20 cellular contexts compared by ENCODE assay signal in genomic region chr11:125378083-125378482, GRCh38.
DNase-seq lines count a peak whose midpoint lies in the region; ATAC-seq, FAIRE-seq and TF ChIP-seq lines count a peak whose summit lies in the region.
"Had no signal": no experiment of that assay in that cellular context is flagged by ENCODE, and none has a peak within 500 bp of the region (broad histone marks: within the 10 kb centered on the region; RNA-seq: fewer than 3 reads in every experiment).

No MANE protein-coding gene starts in this region.

- H3K27ac Mint-ChIP-seq in T-helper 17 cell, result no peak overlapping the region
- H3K27ac Mint-ChIP-seq: B cell; CD8-positive, alpha-beta T cell had no signal

- in situ Hi-C loops in gastrocnemius medialis (cut with MboI; ENCODE audit: low sequenced_read_pairs in 4 of 4), result no loop called here

- no peaks in the 10 kb centered on the region for H3K23me2 ChIP-seq in H1 (ENCODE audit: low read depth, low read length)

- H3K9me3 ChIP-seq in T-helper 17 cell (ENCODE audit: control insufficient read depth, low read length, poor library complexity, severe bottlenecking) (no peaks in the 10 kb centered on the region), H1 (ENCODE audit: insufficient read depth in 2 of 2, low read depth in 1 of 2, low read length in 1 of 2) (no peaks in the 10 kb centered on the region), gastrocnemius medialis (no peaks in the 10 kb centered on the region), tibial artery (no peaks in the 10 kb centered on the region)
- H3K9me3 ChIP-seq: BLaER1 treated with 17β-estradiol and CSF1 and Interleukin-3, amounts not matched to agents 10 nM and 100 nM had no signal

- 0 out of 2 replicates have a peak overlapping the region, but pooled peaks have one; percentile 43 for H2BK20ac ChIP-seq in H1 (ENCODE audit: low read length)

- FAIRE-seq in H1 (lab: Jason Lieb, UNC), result no peak
- FAIRE-seq: GM12878, HepG2 had no signal

- no peak for TF ChIP-seq CTCF in H1 (IDR thresholded peaks at IDR 0.05; ENCODE audit: control extremely low read depth in 1 of 3, insufficient read depth in 1 of 3, low read depth in 1 of 3, low read length in 3 of 3)
- no peak for TF ChIP-seq CTCF in gastrocnemius medialis (IDR thresholded peaks at IDR 0.05 in 4 of 5, conservative IDR thresholded peaks at IDR 0.05 in 1 of 5)
- no peak for TF ChIP-seq CTCF in tibial artery (IDR thresholded peaks at IDR 0.05)

- peaks cover 3% of the 10 kb centered on the region for H3K4me1 Mint-ChIP-seq in T-helper 17 cell
- H3K4me1 Mint-ChIP-seq: B cell, IgD-negative memory B cell had no signal

- no peak overlapping the region for H2BK15ac ChIP-seq in H1 (ENCODE audit: low read length)

- H3K79me1 ChIP-seq in H1 (ENCODE audit: low read depth, low read length), result no peaks in the 10 kb centered on the region

- no peak for TF ChIP-seq EP300 in H1 (IDR thresholded peaks at IDR 0.05; ENCODE audit: borderline replicate concordance in 1 of 2, low read depth in 2 of 2, low read length in 2 of 2)

- no peak overlapping the region for H2BK120ac ChIP-seq in H1 (replicated peaks; ENCODE audit: low read depth, low read length)

- ATAC-seq in T-helper 17 cell (no peak), gastrocnemius medialis (no peak), esophagus mucosa (no peak), HG02885 (IDR thresholded peaks at IDR 0.05; ENCODE audit: poor library complexity, unreplicated experiment) (no peak)
- ATAC-seq: CD8-positive, alpha-beta T cell; GM12878; HepG2 had no signal

- H4K8ac ChIP-seq in H1 (ENCODE audit: extremely low read depth, insufficient read depth, low read length), result no peak overlapping the region

- peak overlapping the region; percentile 49 for H3K4me3 Mint-ChIP-seq in T-helper 17 cell
- H3K4me3 Mint-ChIP-seq: B cell; CD8-positive, alpha-beta T cell; IgD-negative memory B cell had no signal

- H3K4me2 ChIP-seq in H1 (ENCODE audit: insufficient read depth in 1 of 2, low read depth in 2 of 2, low read length in 2 of 2), result no peak overlapping the region
- H3K4me2 ChIP-seq: BLaER1 treated with 17β-estradiol and CSF1 and Interleukin-3, amounts not matched to agents 10 nM and 100 nM had no signal

- H3K4me3 ChIP-seq in H1 (ENCODE audit: extremely low read depth in 1 of 4, insufficient read depth in 2 of 4, low read depth in 3 of 4, low read length in 4 of 4), result no peak overlapping the region
- H3K4me3 ChIP-seq in gastrocnemius medialis, result no peak overlapping the region
- no peak overlapping the region for H3K4me3 ChIP-seq in tibial artery
- H3K4me3 ChIP-seq: BLaER1 treated with 17β-estradiol and CSF1 and Interleukin-3, amounts not matched to agents 10 nM and 100 nM; GM12878 had no signal

- H4K5ac ChIP-seq in H1 (ENCODE audit: insufficient read length, low read depth, low read length), result no peak overlapping the region

- H3K27me3 ChIP-seq in H1 (replicated peaks in 1 of 4; ENCODE audit: control insufficient read depth in 3 of 4, extremely low read depth in 1 of 4, insufficient read depth in 3 of 4, low read length in 3 of 4), result peaks cover 0 to 4% (median 0%) of the 10 kb centered on the region in 4 experiments; a peak in 1 of 7 replicates
- no peaks in the 10 kb centered on the region for H3K27me3 ChIP-seq in gastrocnemius medialis
- H3K27me3 ChIP-seq in tibial artery, result no peaks in the 10 kb centered on the region
- H3K27me3 ChIP-seq: BLaER1 treated with 17β-estradiol and CSF1 and Interleukin-3, amounts not matched to agents 10 nM and 100 nM had no signal

- DNase-seq in T-helper 17 cell (no peak), H1 (ENCODE audit: low read depth in 1 of 2, low spot score in 2 of 2) (no peak), gastrocnemius medialis (no peak), tibial artery (no peak), NCI-H2107 (lab: John Stamatoyannopoulos, UW) (no peak)
- no peak for DNase-seq in stimulated activated CD4-positive, alpha-beta T cell treated with anti-CD3 and anti-CD28 coated beads, Interleukin-1b, Interleukin-23, amount 100 ng/mL, for 48 hours
- DNase-seq: Calu3; CD8-positive, alpha-beta T cell; DMS 273 treated with DMSO at 0.1 percent for 48 hours; DMS53; DND-41; EL; HCEC 1CT had no signal

- TF ChIP-seq POLR2A in H1 (IDR thresholded peaks at IDR 0.05; ENCODE audit: control extremely low read depth in 1 of 2, low read depth in 2 of 2, low read length in 2 of 2), result no peak
- TF ChIP-seq POLR2A in gastrocnemius medialis (IDR thresholded peaks at IDR 0.05), result no peak

- H3K36me3 ChIP-seq in H1 (ENCODE audit: control insufficient read depth in 2 of 4, insufficient read depth in 4 of 4, low read length in 3 of 4), result no peaks in the 10 kb centered on the region
- H3K36me3 ChIP-seq in gastrocnemius medialis, result no peaks in the 10 kb centered on the region
- H3K36me3 ChIP-seq in tibial artery, result no peaks in the 10 kb centered on the region
- H3K36me3 ChIP-seq: BLaER1 treated with 17β-estradiol and CSF1 and Interleukin-3, amounts not matched to agents 10 nM and 100 nM had no signal

- no peaks in the 10 kb centered on the region for H4K20me1 ChIP-seq in H1 (replicated peaks in 1 of 2; ENCODE audit: control insufficient read depth in 1 of 2, insufficient read depth in 2 of 2, low read length in 2 of 2)
- H4K20me1 ChIP-seq: BLaER1 treated with 17β-estradiol and CSF1 and Interleukin-3, amounts not matched to agents 10 nM and 100 nM had no signal

- 86% methylated on average over 5 of the region's 7 CpGs; no CpG with 5 or more reads in 1 of the 2 experiments for WGBS in H1 (ENCODE audit: extremely low coverage in 1 of 2, insufficient coverage in 1 of 2, insufficient read length in 1 of 2, insufficient replicate concordance in 2 of 2, low coverage in 1 of 2, low lambda C conversion rate in 2 of 2, missing lambda C conversion rate in 1 of 2), 2 experiments

- H2BK5ac ChIP-seq in H1 (ENCODE audit: low read depth, low read length), result no peak overlapping the region

- peaks cover 6% of the 10 kb centered on the region for H3K36me3 Mint-ChIP-seq in T-helper 17 cell (ENCODE audit: low read depth)
- H3K36me3 Mint-ChIP-seq: CD8-positive, alpha-beta T cell had no signal

- H3K27ac ChIP-seq in H1 (ENCODE audit: low read depth, low read length), result no peak overlapping the region
- peak overlapping the region; percentile 24 to 93 (median 84) for H3K27ac ChIP-seq in gastrocnemius medialis
- H3K27ac ChIP-seq in tibial artery, result peak overlapping the region; percentile 2 to 29
- H3K27ac ChIP-seq: BLaER1 treated with 17β-estradiol and CSF1 and Interleukin-3, amounts not matched to agents 10 nM and 100 nM had no signal

- H3K27me3 Mint-ChIP-seq in T-helper 17 cell, result peaks cover 77% of the 10 kb centered on the region

- no peak overlapping the region for H3K14ac ChIP-seq in H1 (ENCODE audit: insufficient read length)

- H3K4ac ChIP-seq in H1 (replicated peaks; ENCODE audit: insufficient read length, low read depth, low read length), result no peak overlapping the region

- no peak overlapping the region for H2AK5ac ChIP-seq in H1 (ENCODE audit: low read depth, low read length)

- intact Hi-C loops in gastrocnemius medialis (cut with DNase I; ENCODE audit: low total_unique reads) (no loop called here), tibial artery (cut with DNase I; ENCODE audit: low total_unique reads) (loop anchor here (10.0 kb wide), 1 partner anchor 623 kb away; the partner anchor contains the start of gene VSIG2)

- POLR2A ChIA-PET in H1 (lab: Charles Lee; ENCODE audit: partially characterized antibody), result interaction anchor here (0.7 kb wide), 1 partner anchor 12 kb away, joined by 3 read pairs; no protein-coding TSS in a partner anchor

- H3K23ac ChIP-seq in H1 (ENCODE audit: insufficient read length), result no peak overlapping the region

- H3K56ac ChIP-seq in H1 (replicated peaks; ENCODE audit: insufficient read length, low read depth, low read length), result no peak overlapping the region

- H4K91ac ChIP-seq in H1 (replicated peaks; ENCODE audit: insufficient read length, low read length), result no peak overlapping the region

- H3K79me2 ChIP-seq in H1 (ENCODE audit: control insufficient read depth in 1 of 2, insufficient read depth in 2 of 2, low read length in 2 of 2), result no peaks in the 10 kb centered on the region

- no peak for TF ChIP-seq RAD21 in H1 (IDR thresholded peaks at IDR 0.05 in 1 of 2, conservative IDR thresholded peaks at IDR 0.05 in 1 of 2; ENCODE audit: low read depth in 2 of 2, low read length in 2 of 2)

- no peak overlapping the region for H3K18ac ChIP-seq in H1 (ENCODE audit: extremely low read depth, low read length)

- peaks cover 4 to 17% (median 9%) of the 10 kb centered on the region in 4 experiments for H3K4me1 ChIP-seq in H1 (replicated peaks in 1 of 4; ENCODE audit: control insufficient read depth in 3 of 4, insufficient read depth in 4 of 4, low read length in 3 of 4)
- H3K4me1 ChIP-seq in gastrocnemius medialis, result peaks cover 55 to 59% of the 10 kb centered on the region in 2 donors
- H3K4me1 ChIP-seq in tibial artery, result peaks cover 4 to 43% (median 35%) of the 10 kb centered on the region in 4 donors

- H3K9ac ChIP-seq in H1 (replicated peaks in 1 of 4; ENCODE audit: extremely low read depth in 1 of 4, low read depth in 3 of 4, low read length in 3 of 4), result no peak overlapping the region
- H3K9ac ChIP-seq: BLaER1 treated with 17β-estradiol and CSF1 and Interleukin-3, amounts not matched to agents 10 nM and 100 nM had no signal

- CTCF ChIA-PET in H1 (lab: Charles Lee; ENCODE audit: partially characterized antibody), result interaction anchor here (0.6 to 16.9 kb wide), 3 partner anchors 27 to 1286 kb away, joined by 3 to 315 read pairs (median 5); no protein-coding TSS in a partner anchor

- H2BK12ac ChIP-seq in H1 (ENCODE audit: low read depth, low read length), result peak overlapping the region; percentile 39; the same call in 1 of the 2 replicates

- no peak overlapping the region for H2AFZ ChIP-seq in H1 (ENCODE audit: low read length)

TF ChIP-seq in H1, 55 proteins besides CTCF, POLR2A, EP300 and RAD21:
- no peak for TF ChIP-seq CHD1 (IDR thresholded peaks at IDR 0.05; ENCODE audit: low read depth, low read length)
- TF ChIP-seq RXRA (IDR thresholded peaks at IDR 0.05; ENCODE audit: insufficient read depth, low read depth, low read length), result no peak
